In the genomic region with DNA sequence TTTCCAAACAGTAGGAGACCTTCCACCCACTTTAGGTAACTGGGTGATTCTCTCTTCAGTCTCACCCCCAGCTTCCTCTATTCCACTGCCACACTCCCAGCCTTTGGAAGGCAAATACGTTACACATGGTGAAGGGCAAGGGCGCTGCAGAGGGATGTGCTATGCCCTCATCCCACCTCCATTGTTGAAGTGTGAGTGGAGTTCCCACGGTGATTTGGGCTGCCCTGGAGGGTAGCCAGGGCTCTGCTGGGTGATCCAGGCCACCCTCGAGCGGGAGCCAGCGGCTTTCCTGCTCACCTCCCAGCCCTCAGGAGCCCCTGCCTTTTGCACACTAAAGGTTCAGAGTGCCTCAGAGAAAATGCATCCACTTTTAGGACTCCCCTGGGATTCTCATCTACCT, we compare ENCODE assay signal across 23 cellular contexts.
"Had no signal": no experiment of that assay in that cellular context is flagged by ENCODE, and none has a peak within 500 bp of the region (broad histone marks: within the 10 kb centered on the region; RNA-seq: fewer than 3 reads in every experiment).

No MANE protein-coding gene starts in this region.

- H3K27me3 Mint-ChIP-seq: activated CD4-positive, alpha-beta T cell treated with anti-CD3 and anti-CD28 coated beads, Interleukin-2, amount 10 ng/mL, durations not matched to agents 7 days and 5 days; activated naive CD4-positive, alpha-beta T cell treated with anti-CD3 and anti-CD28 coated beads, Interleukin-2, amount 50 U/mL, for 24 hours had no signal

- H3K36me3 Mint-ChIP-seq: natural killer cell had no signal

- H3K9me3 ChIP-seq: adrenal gland, breast epithelium, esophagus squamous epithelium, heart right ventricle, neutrophil, pancreas, right lobe of liver, thyroid gland had no signal

- DNase-seq: activated CD4-positive, alpha-beta T cell treated with anti-CD3 and anti-CD28 coated beads, Interleukin-2, amount 10 ng/mL, durations not matched to agents 7 days and 5 days; activated CD8-positive, alpha-beta memory T cell treated with anti-CD3 and anti-CD28 coated beads, Interleukin-2, amount 50 U/mL, for 4 hours; activated CD8-positive, alpha-beta T cell treated with anti-CD3 and anti-CD28 coated beads, Interleukin-2, amount 10 ng/mL, durations not matched to agents 7 days and 5 days; activated effector memory CD4-positive, alpha-beta T cell treated with anti-CD3 and anti-CD28 coated beads, Interleukin-2, amount 50 U/mL, for 16 hours; dermis blood vessel endothelial cell; effector memory CD4-positive, alpha-beta T cell; esophagus squamous epithelium; heart right ventricle; kidney glomerular epithelial cell; left ventricle myocardium superior; mesendoderm; natural killer cell; pancreas; right lobe of liver; small intestine; stimulated activated CD4-positive, alpha-beta T cell treated with anti-CD3 and anti-CD28 coated beads, Interleukin-4, amount 100 ng/mL, for 1 hour; T-helper 1 cell; T1000; thyroid gland had no signal

- H3K27ac ChIP-seq: adrenal gland, breast epithelium, heart right ventricle, neutrophil, pancreas, right lobe of liver, thyroid gland had no signal

- H3K36me3 ChIP-seq: breast epithelium, neutrophil, right lobe of liver, thyroid gland had no signal

- H3K9me3 Mint-ChIP-seq: activated CD4-positive, alpha-beta T cell treated with anti-CD3 and anti-CD28 coated beads, Interleukin-2, amount 10 ng/mL, durations not matched to agents 7 days and 5 days; activated naive CD4-positive, alpha-beta T cell treated with anti-CD3 and anti-CD28 coated beads, Interleukin-2, amount 50 U/mL, for 24 hours; natural killer cell had no signal

- H3K27me3 ChIP-seq: adrenal gland, breast epithelium, esophagus squamous epithelium, heart right ventricle, neutrophil, pancreas, right lobe of liver, thyroid gland had no signal

- H3K4me3 ChIP-seq: adrenal gland, breast epithelium, esophagus squamous epithelium, heart right ventricle, pancreas, right lobe of liver, thyroid gland had no signal

- ATAC-seq: activated CD8-positive, alpha-beta T cell treated with anti-CD3 and anti-CD28 coated beads, Interleukin-2, amount 10 ng/mL, durations not matched to agents 7 days and 5 days; pancreas; right lobe of liver had no signal

- H3K4me3 Mint-ChIP-seq: activated CD4-positive, alpha-beta T cell treated with anti-CD3 and anti-CD28 coated beads, Interleukin-2, amount 10 ng/mL, durations not matched to agents 7 days and 5 days; activated CD8-positive, alpha-beta T cell treated with anti-CD3 and anti-CD28 coated beads, Interleukin-2, amount 10 ng/mL, durations not matched to agents 7 days and 5 days; activated naive CD4-positive, alpha-beta T cell treated with anti-CD3 and anti-CD28 coated beads, Interleukin-2, amount 50 U/mL, for 24 hours; natural killer cell had no signal

- H3K4me1 ChIP-seq: adrenal gland, breast epithelium, right lobe of liver had no signal
